ENCODE assay signal across 8 cellular contexts in genomic region chr7:114085592-114086490, GRCh38.
DNase-seq lines count a peak whose midpoint lies in the region; TF ChIP-seq lines count a peak whose summit lies in the region.

No MANE protein-coding gene starts in this region.

- H3K79me2 ChIP-seq in PC-9 (ENCODE audit: low read depth), result no peaks in the 10 kb centered on the region

- TF ChIP-seq POLR2A in breast epithelium (IDR thresholded peaks at IDR 0.05), result peak; percentile 12

- no peaks in the 10 kb centered on the region for H3K9me2 ChIP-seq in PC-9 (ENCODE audit: insufficient read depth)

- H3F3A ChIP-seq in PC-9 (ENCODE audit: insufficient read depth, low read depth), result no peaks in the 10 kb centered on the region

- peak overlapping the region; percentile 20; the same call in 1 of the 2 replicates for H3K27ac ChIP-seq in PC-9
- peak overlapping the region; percentile 85 to 91 for H3K27ac ChIP-seq in breast epithelium
- H3K27ac ChIP-seq in iPS-18a (ENCODE audit: low read length), result no peak overlapping the region

- peak overlapping the region; percentile 72 for H3K9ac ChIP-seq in iPS-18a (ENCODE audit: low read length)

- H3K27me3 ChIP-seq in PC-9 (ENCODE audit: insufficient read depth, low read depth) (peaks cover 5% of the 10 kb centered on the region), breast epithelium (peaks cover 0 to 41% of the 10 kb centered on the region in 2 donors), iPS-18a (ENCODE audit: control insufficient read depth, insufficient read depth, low read length) (peaks cover 89% of the 10 kb centered on the region)

- DNase-seq in stimulated activated CD4-positive, alpha-beta T cell treated with anti-CD3 and anti-CD28 coated beads, Interleukin-15, amount 100 ng/mL, for 24 hours, result peak; percentile 40
- DNase-seq in stimulated activated CD4-positive, alpha-beta T cell treated with anti-CD3 and anti-CD28 coated beads, Interleukin-12 subunit alpha, Interleukin-12 subunit beta, amount 100 ng/mL, for 4 hours, result no peak
- DNase-seq in HuH-7 (ENCODE audit: low spot score), result peak; percentile 93
- DNase-seq in PC-9, result peak; percentile 77 to 82
- DNase-seq in breast epithelium (ENCODE audit: low spot score in 2 of 2), result peak; percentile 54 to 63
- peak; percentile 85 for DNase-seq in retinal pigment epithelial cell (ENCODE audit: low read depth)
- no peak for DNase-seq in GOT3 (lab: John Stamatoyannopoulos, UW)

- no peaks in the 10 kb centered on the region for H3K36me3 ChIP-seq in PC-9 (ENCODE audit: low read depth)
- H3K36me3 ChIP-seq in breast epithelium, result no peaks in the 10 kb centered on the region
- H3K36me3 ChIP-seq in iPS-18a (ENCODE audit: control insufficient read depth, low read depth, low read length), result no peaks in the 10 kb centered on the region

- TSS peak; percentile 67 for BruUV-seq in PC-9 (replicated peaks; lab: Mats Ljungman, UMichigan)

- CTCF ChIA-PET in PC-9 (lab: Charles Lee), result interaction anchor here (0.6 kb wide), 4 partner anchors 301 to 1530 kb away, joined by 3 to 5 read pairs (median 4); no protein-coding TSS in a partner anchor

- H3K4me1 ChIP-seq in PC-9 (replicated peaks; ENCODE audit: insufficient read depth) (peaks cover 11% of the 10 kb centered on the region; the same call in 1 of the 2 replicates), breast epithelium (no peaks in the 10 kb centered on the region), iPS-18a (ENCODE audit: control insufficient read depth, low read depth, low read length) (peaks cover 25% of the 10 kb centered on the region)

- H2AFZ ChIP-seq in PC-9, result peak overlapping the region; percentile 99

- POLR2A ChIA-PET in PC-9 (lab: Charles Lee; ENCODE audit: unreplicated experiment), result interaction anchor here (0.6 to 0.7 kb wide), 2 partner anchors 442 to 804 kb away, joined by 3 to 4 read pairs; no protein-coding TSS in a partner anchor

- H3K9me3 ChIP-seq in PC-9 (ENCODE audit: insufficient read depth, low read depth) (no peaks in the 10 kb centered on the region), breast epithelium (no peaks in the 10 kb centered on the region), iPS-18a (ENCODE audit: control insufficient read depth, low read depth, low read length) (no peaks in the 10 kb centered on the region)

- TF ChIP-seq CTCF in PC-9 (conservative IDR thresholded peaks at IDR 0.05), result no peak
- TF ChIP-seq CTCF in breast epithelium (IDR thresholded peaks at IDR 0.05), result no peak
- TF ChIP-seq CTCF in retinal pigment epithelial cell (conservative IDR thresholded peaks at IDR 0.05; ENCODE audit: low read depth, low read length), result no peak

- intact Hi-C loops in PC-9 (cut with micrococcal nuclease; ENCODE audit: unreplicated experiment), result loop anchor here (2.0 to 10.0 kb wide), 6 partner anchors 341 to 1621 kb away; no protein-coding TSS in a partner anchor
- intact Hi-C loops in breast epithelium (cut with DNase I; ENCODE audit: low total_unique reads), result no loop called here

- peak overlapping the region; percentile 91 for H3K4me2 ChIP-seq in PC-9

- H4K20me1 ChIP-seq in PC-9 (ENCODE audit: insufficient read depth), result no peaks in the 10 kb centered on the region

- H3K4me3 ChIP-seq in PC-9 (peak overlapping the region; percentile 88), breast epithelium (peak overlapping the region; percentile 66 to 73 (median 70)), iPS-18a (ENCODE audit: low read length) (peak overlapping the region; percentile 93), retinal pigment epithelial cell (ENCODE audit: low read length) (peak overlapping the region; percentile 95)

Comparison
In these comparisons a context has a peak if more than half of its experiments do, and no peak if none do; other contexts are left out.
1. DNase-seq: peak in stimulated activated CD4-positive, alpha-beta T cell treated with anti-CD3 and anti-CD28 coated beads, Interleukin-15, amount 100 ng/mL, for 24 hours (single experiment), HuH-7 (single experiment), PC-9 (2 of 2), breast epithelium (2 of 2) and retinal pigment epithelial cell (single experiment); none in stimulated activated CD4-positive, alpha-beta T cell treated with anti-CD3 and anti-CD28 coated beads, Interleukin-12 subunit alpha, Interleukin-12 subunit beta, amount 100 ng/mL, for 4 hours (single experiment) and GOT3 (single experiment).
2. Peak in every context shown above with its lines, with median percentiles within 50 percentile points of each other: H3K4me3 ChIP-seq.